In genomic region chr15:75736256-75736655, GRCh38 we compare ENCODE assay signal across 27 cellular contexts. TPM values are rescaled to one million over a fixed set of nuclear protein-coding genes. Genes with fewer than 3 reads are reported as not detected.
A peak's percentile ranks its signal among the peaks of the same experiment; 100 is the strongest.
DNase-seq lines count a peak whose midpoint lies in the region; ATAC-seq and TF ChIP-seq lines count a peak whose summit lies in the region.
"Had no signal": no experiment of that assay in that cellular context is flagged by ENCODE, and none has a peak within 500 bp of the region (broad histone marks: within the 10 kb centered on the region; RNA-seq: fewer than 3 reads in every experiment).

No MANE protein-coding gene starts in this region.

- no peaks in the 10 kb centered on the region for H3K36me3 Mint-ChIP-seq in natural killer cell treated with Interleukin-12 subunit alpha and Interleukin-12 subunit beta and Interleukin-15 and Interleukin-18, amount 100 ng/mL, for 72 hours
- H3K36me3 Mint-ChIP-seq in natural killer cell (no peaks in the 10 kb centered on the region), chondrocyte (ENCODE audit: low read depth) (no peaks in the 10 kb centered on the region), naive B cell (no peaks in the 10 kb centered on the region)

- no peaks in the 10 kb centered on the region for H3K9me3 Mint-ChIP-seq in natural killer cell treated with Interleukin-12 subunit alpha and Interleukin-12 subunit beta and Interleukin-15 and Interleukin-18, amount 100 ng/mL, for 72 hours
- H3K9me3 Mint-ChIP-seq in natural killer cell (no peaks in the 10 kb centered on the region), chondrocyte (ENCODE audit: low read depth) (no peaks in the 10 kb centered on the region), naive B cell (no peaks in the 10 kb centered on the region)
- H3K9me3 Mint-ChIP-seq: activated CD4-positive, alpha-beta T cell treated with anti-CD3 and anti-CD28 coated beads, Interleukin-2, amount 10 ng/mL, durations not matched to agents 24 days and 14 days; activated T-cell treated with anti-CD3 and anti-CD28 coated beads, Interleukin-2, amount 50 U/mL, for 24 hours; T-helper 2 cell treated with Interferon-gamma antibody and Interleukin-4, amounts not matched to agents 5 μg/mL and 100 μg/mL, for 36 hours had no signal

- TF ChIP-seq CTCF in natural killer cell (IDR thresholded peaks at IDR 0.05) (no peak), chondrocyte (IDR thresholded peaks at IDR 0.05) (no peak)

- peak; percentile 22 for DNase-seq in natural killer cell treated with Interleukin-12 subunit alpha and Interleukin-12 subunit beta and Interleukin-15 and Interleukin-18, amount 100 ng/mL, for 72 hours (ENCODE audit: low spot score)
- DNase-seq in natural killer cell (no peak), chondrocyte (ENCODE audit: low spot score) (peak; percentile 50), naive B cell (no peak), epidermal melanocyte (ENCODE audit: insufficient read length, low spot score) (no peak)
- DNase-seq: activated CD4-positive, alpha-beta T cell treated with anti-CD3 and anti-CD28 coated beads, Interleukin-2, amount 10 ng/mL, durations not matched to agents 24 days and 14 days; activated naive CD4-positive, alpha-beta T cell; activated T-cell treated with anti-CD3 and anti-CD28 coated beads, Interleukin-2, amount 50 U/mL, for 24 hours; AML-193; DMS79 treated with DMSO at 0.1 percent for 48 hours; Karpas-422; NCI-H1092; NCI-H1694 treated with DMSO at 0.1 percent for 48 hours; NCI-H2171; NCI-H510A; nucleus accumbens; psoas muscle; Right ventricle myocardium superior; stimulated activated CD8-positive, alpha-beta memory T cell treated with anti-CD3 and anti-CD28 coated beads, Interleukin-4, amount 100 ng/mL, for 48 hours; stomach; WERI-Rb-1 had no signal

- H3K27me3 Mint-ChIP-seq in natural killer cell treated with Interleukin-12 subunit alpha and Interleukin-12 subunit beta and Interleukin-15 and Interleukin-18, amount 100 ng/mL, for 72 hours = peaks cover 14 to 33% of the 10 kb centered on the region in 2 donors
- peaks cover 33 to 68% of the 10 kb centered on the region in 2 donors for H3K27me3 Mint-ChIP-seq in natural killer cell (ENCODE audit: low read depth in 2 of 2)
- no peaks in the 10 kb centered on the region for H3K27me3 Mint-ChIP-seq in chondrocyte (ENCODE audit: low read depth)
- H3K27me3 Mint-ChIP-seq in naive B cell = peaks cover 5 to 34% (median 17%) of the 10 kb centered on the region in 3 donors

- no peak overlapping the region for H3K27ac Mint-ChIP-seq in natural killer cell treated with Interleukin-12 subunit alpha and Interleukin-12 subunit beta and Interleukin-15 and Interleukin-18, amount 100 ng/mL, for 72 hours
- H3K27ac Mint-ChIP-seq in natural killer cell = no peak overlapping the region
- no peak overlapping the region for H3K27ac Mint-ChIP-seq in chondrocyte (ENCODE audit: unreplicated experiment)
- peak overlapping the region in 4 of 6 donors; percentile 11 to 93 (median 32) for H3K27ac Mint-ChIP-seq in naive B cell
- H3K27ac Mint-ChIP-seq: activated CD4-positive, alpha-beta T cell treated with anti-CD3 and anti-CD28 coated beads, Interleukin-2, amount 10 ng/mL, durations not matched to agents 24 days and 14 days; activated T-cell treated with anti-CD3 and anti-CD28 coated beads, Interleukin-2, amount 50 U/mL, for 24 hours; T-helper 2 cell treated with Interferon-gamma antibody and Interleukin-4, amounts not matched to agents 5 μg/mL and 100 μg/mL, for 36 hours had no signal

- intact Hi-C loops in natural killer cell (cut with micrococcal nuclease) = no loop called here

- no peak for ATAC-seq in natural killer cell treated with Interleukin-12 subunit alpha and Interleukin-12 subunit beta and Interleukin-15 and Interleukin-18, amount 100 ng/mL, for 72 hours
- ATAC-seq in natural killer cell = no peak
- no peak for ATAC-seq in naive B cell (ENCODE audit: low read depth in 2 of 2)
- no peak for ATAC-seq in HG03139 (IDR thresholded peaks at IDR 0.05; ENCODE audit: unreplicated experiment)
- no peak for ATAC-seq in GM18498 (IDR thresholded peaks at IDR 0.05; ENCODE audit: unreplicated experiment)
- ATAC-seq in GM18502 (IDR thresholded peaks at IDR 0.05; ENCODE audit: poor library complexity, unreplicated experiment) = no peak
- ATAC-seq: A549, HCT116, psoas muscle had no signal

- peaks cover 6 to 11% of the 10 kb centered on the region in 2 donors for H3K4me1 Mint-ChIP-seq in natural killer cell treated with Interleukin-12 subunit alpha and Interleukin-12 subunit beta and Interleukin-15 and Interleukin-18, amount 100 ng/mL, for 72 hours (ENCODE audit: low read depth in 2 of 2)
- H3K4me1 Mint-ChIP-seq in natural killer cell (peaks cover 4 to 31% of the 10 kb centered on the region in 2 donors), chondrocyte (ENCODE audit: low read depth) (peaks cover 17% of the 10 kb centered on the region), naive B cell (peaks cover 23 to 44% (median 40%) of the 10 kb centered on the region in 3 donors)

- H3K4me3 Mint-ChIP-seq in natural killer cell treated with Interleukin-12 subunit alpha and Interleukin-12 subunit beta and Interleukin-15 and Interleukin-18, amount 100 ng/mL, for 72 hours = no peak overlapping the region
- H3K4me3 Mint-ChIP-seq in natural killer cell (no peak overlapping the region), chondrocyte (ENCODE audit: unreplicated experiment) (no peak overlapping the region), naive B cell (peak overlapping the region in 4 of 8 donors; percentile 27 to 88 (median 52))
- H3K4me3 Mint-ChIP-seq: activated CD4-positive, alpha-beta T cell treated with anti-CD3 and anti-CD28 coated beads, Interleukin-2, amount 10 ng/mL, durations not matched to agents 24 days and 14 days; activated T-cell treated with anti-CD3 and anti-CD28 coated beads, Interleukin-2, amount 50 U/mL, for 24 hours; T-helper 2 cell treated with Interferon-gamma antibody and Interleukin-4, amounts not matched to agents 5 μg/mL and 100 μg/mL, for 36 hours had no signal

RNA-seq across cellular contexts. Expression of gene CSPG4, which starts 23.6 kb away (rescaled TPM):
- not detected for total RNA-seq in natural killer cell treated with Interleukin-12 subunit alpha and Interleukin-12 subunit beta and Interleukin-15 and Interleukin-18, amount 100 ng/mL, for 72 hours
- total RNA-seq in natural killer cell = under 1 TPM; 0.05 to 0.09 (median 0.07) TPM
- 302 to 607 TPM (median 595 TPM) in 3 replicates for total RNA-seq in chondrocyte
- polyA plus RNA-seq in naive B cell (ENCODE audit: low read depth in 6 of 6) = under 1 TPM in 2 of 6 donors, not detected in 4; 0.03 to 0.07 TPM
- total RNA-seq: activated CD4-positive, alpha-beta T cell treated with anti-CD3 and anti-CD28 coated beads, Interleukin-2, amount 10 ng/mL, durations not matched to agents 24 days and 14 days had no signal

Comparison
In these comparisons a context has a peak if more than half of its experiments do, and no peak if none do; other contexts are left out.
1. DNase-seq: peak in natural killer cell treated with Interleukin-12 subunit alpha and Interleukin-12 subunit beta and Interleukin-15 and Interleukin-18, amount 100 ng/mL, for 72 hours (single experiment) and chondrocyte (single experiment); none in natural killer cell (single experiment), naive B cell (single experiment) and epidermal melanocyte (single experiment).
2. H3K27ac Mint-ChIP-seq: peak in naive B cell (4 of 6); none in natural killer cell treated with Interleukin-12 subunit alpha and Interleukin-12 subunit beta and Interleukin-15 and Interleukin-18, amount 100 ng/mL, for 72 hours (0 of 2), natural killer cell (0 of 2) and chondrocyte (single experiment).
3. RNA of gene CSPG4, which starts 23.6 kb away (total RNA-seq): 302 to 607 TPM in chondrocyte; 0.05 to 0.09 TPM in natural killer cell and not detected in natural killer cell treated with Interleukin-12 subunit alpha and Interleukin-12 subunit beta and Interleukin-15 and Interleukin-18, amount 100 ng/mL, for 72 hours; every median in the first group is over 100 times any median in the second.